Comparison of ENCODE assay signal across 8 cellular contexts in genomic region chrX:130902783-130903613, GRCh38.
DNase-seq lines count a peak whose midpoint lies in the region; ATAC-seq and TF ChIP-seq lines count a peak whose summit lies in the region.

Gene ENOX2, minus strand, starts transcription at chrX:130903209. Its CDS starts 199,993 bp downstream, at chrX:130703216.

- H3K9me3 ChIP-seq in OCI-LY3 (ENCODE audit: insufficient read depth, low read length) = no peaks in the 10 kb centered on the region

- DNase-seq in D341Med (ENCODE audit: low spot score) = peak; percentile 83
- DNase-seq in HuH-7 (ENCODE audit: low spot score) = peak; percentile 78
- DNase-seq in activated CD8-positive, alpha-beta memory T cell treated with anti-CD3 and anti-CD28 coated beads, Interleukin-2, amount 50 U/mL, for 48 hours = peak; percentile 80
- peak; percentile 76 for DNase-seq in epidermal melanocyte (ENCODE audit: insufficient read length, low spot score)
- DNase-seq in middle frontal gyrus (ENCODE audit: extremely low spot score, low spot score) = peak; percentile 89
- peak; percentile 36 to 56 for DNase-seq in stimulated activated CD8-positive, alpha-beta memory T cell treated with anti-CD3 and anti-CD28 coated beads, Interleukin-4, amount 100 ng/mL, for 1 hour (ENCODE audit: low read depth in 2 of 2, low spot score in 1 of 2)

- H4K20me1 ChIP-seq in OCI-LY3 (ENCODE audit: insufficient read depth, low read length) = no peaks in the 10 kb centered on the region

- peak within 1 kb of the TSS; percentile 75 for H3K4me2 ChIP-seq in OCI-LY3 (ENCODE audit: low read length)

- no peak for TF ChIP-seq CTCF in OCI-LY3 (IDR thresholded peaks at IDR 0.05; ENCODE audit: low read depth, low read length)

- peaks cover 9% of the 10 kb centered on the region; the same call in 1 of the 2 replicates for H3K4me1 ChIP-seq in OCI-LY3 (ENCODE audit: low read length)

- H3K36me3 ChIP-seq in OCI-LY3 (replicated peaks; ENCODE audit: low read depth, low read length) = no peaks in the 10 kb centered on the region

- peak within 1 kb of the TSS; percentile 78 for H3K9ac ChIP-seq in OCI-LY3 (ENCODE audit: low read length)

- H3K27ac ChIP-seq in OCI-LY3 (ENCODE audit: low read length) = peak within 1 kb of the TSS; percentile 44; the same call in 1 of the 2 replicates

- peak within 1 kb of the TSS; percentile 84 for H3K4me3 ChIP-seq in OCI-LY3 (ENCODE audit: low read length)

- peak within 1 kb of the TSS; percentile 86 for H2AFZ ChIP-seq in OCI-LY3 (ENCODE audit: low read depth, low read length)

- H3K79me2 ChIP-seq in OCI-LY3 (ENCODE audit: low read length) = peaks cover 9% of the 10 kb centered on the region

- no peaks in the 10 kb centered on the region for H3K27me3 ChIP-seq in OCI-LY3 (ENCODE audit: low read depth, low read length)

- peak; percentile 99 for ATAC-seq in GM21515 (IDR thresholded peaks at IDR 0.05; ENCODE audit: unreplicated experiment)

Comparison
In these comparisons a context has a peak if more than half of its experiments do, and no peak if none do; other contexts are left out.
1. Peak in every context shown above with its lines: DNase-seq, ATAC-seq, H3K4me3 ChIP-seq and H3K27ac ChIP-seq.